9 cellular contexts compared by ENCODE assay signal in genomic region chr2:230751062-230751461, GRCh38. TPM values are rescaled to one million over a fixed set of nuclear protein-coding genes. Genes with fewer than 3 reads are reported as not detected.
DNase-seq lines count a peak whose midpoint lies in the region; ATAC-seq lines count a peak whose summit lies in the region.
"Had no signal": no experiment of that assay in that cellular context is flagged by ENCODE, and none has a peak within 500 bp of the region (broad histone marks: within the 10 kb centered on the region; RNA-seq: fewer than 3 reads in every experiment).

No MANE protein-coding gene starts in this region.

- no peaks in the 10 kb centered on the region for H3K27me3 Mint-ChIP-seq in activated T-helper 2 cell treated with anti-CD3 and anti-CD28 coated beads, Interferon-gamma antibody, Interleukin-2, Interleukin-4, amounts not matched to agents 10 μg/mL and 5 μg/mL and 100 μg/mL, durations not matched to agents 14 hours and 24 hours and 36 hours (ENCODE audit: low read depth)

- DNase-seq in GM03348 (ENCODE audit: low spot score) (peak; percentile 50), kidney glomerular epithelial cell (lab: John Stamatoyannopoulos, UW) (peak; percentile 16), mucosa of gallbladder (ENCODE audit: low spot score) (no peak), COR-L47 (lab: John Stamatoyannopoulos, UW) (no peak)
- no peak for DNase-seq in activated T-helper 2 cell treated with anti-CD3 and anti-CD28 coated beads, Interferon-gamma antibody, Interleukin-2, Interleukin-4, amounts not matched to agents 10 μg/mL and 5 μg/mL and 100 μg/mL, durations not matched to agents 14 hours and 24 hours and 36 hours (ENCODE audit: low spot score)
- no peak for DNase-seq in NK-92 treated with Interleukin-12 subunit alpha and Interleukin-12 subunit beta, amount 100 ng/mL, for 24 hours (lab: John Stamatoyannopoulos, UW)
- no peak for DNase-seq in activated CD8-positive, alpha-beta memory T cell treated with anti-CD3 and anti-CD28 coated beads, Interleukin-2, amount 50 U/mL, for 48 hours
- DNase-seq: Kasumi-1 had no signal

- intact Hi-C loops in activated T-helper 2 cell treated with anti-CD3 and anti-CD28 coated beads, Interferon-gamma antibody, Interleukin-2, Interleukin-4, amounts not matched to agents 10 μg/mL and 5 μg/mL and 100 μg/mL, durations not matched to agents 14 hours and 24 hours and 36 hours (cut with micrococcal nuclease) = loop anchor here (1.0 to 2.0 kb wide), 3 partner anchors 18 to 43 kb away; no protein-coding TSS in a partner anchor

- peaks cover 65% of the 10 kb centered on the region for H3K36me3 Mint-ChIP-seq in activated T-helper 2 cell treated with anti-CD3 and anti-CD28 coated beads, Interferon-gamma antibody, Interleukin-2, Interleukin-4, amounts not matched to agents 10 μg/mL and 5 μg/mL and 100 μg/mL, durations not matched to agents 14 hours and 24 hours and 36 hours (ENCODE audit: low read depth)

- no peak overlapping the region for H3K4me3 Mint-ChIP-seq in activated T-helper 2 cell treated with anti-CD3 and anti-CD28 coated beads, Interferon-gamma antibody, Interleukin-2, Interleukin-4, amounts not matched to agents 10 μg/mL and 5 μg/mL and 100 μg/mL, durations not matched to agents 14 hours and 24 hours and 36 hours (ENCODE audit: low read depth)

- H3K4me1 Mint-ChIP-seq in activated T-helper 2 cell treated with anti-CD3 and anti-CD28 coated beads, Interferon-gamma antibody, Interleukin-2, Interleukin-4, amounts not matched to agents 10 μg/mL and 5 μg/mL and 100 μg/mL, durations not matched to agents 14 hours and 24 hours and 36 hours (ENCODE audit: low read depth) = peaks cover 70% of the 10 kb centered on the region

- peak; percentile 81 for ATAC-seq in HG02610 (IDR thresholded peaks at IDR 0.05; ENCODE audit: unreplicated experiment)

- peak overlapping the region; percentile 77 for H3K27ac Mint-ChIP-seq in activated T-helper 2 cell treated with anti-CD3 and anti-CD28 coated beads, Interferon-gamma antibody, Interleukin-2, Interleukin-4, amounts not matched to agents 10 μg/mL and 5 μg/mL and 100 μg/mL, durations not matched to agents 14 hours and 24 hours and 36 hours

- H3K9me3 Mint-ChIP-seq in activated T-helper 2 cell treated with anti-CD3 and anti-CD28 coated beads, Interferon-gamma antibody, Interleukin-2, Interleukin-4, amounts not matched to agents 10 μg/mL and 5 μg/mL and 100 μg/mL, durations not matched to agents 14 hours and 24 hours and 36 hours = no peaks in the 10 kb centered on the region

RNA-seq across cellular contexts. Expression of gene CAB39, which starts 38.4 kb away (rescaled TPM):
- 173 and 176 TPM in 2 replicates for total RNA-seq in activated T-helper 2 cell treated with anti-CD3 and anti-CD28 coated beads, Interferon-gamma antibody, Interleukin-2, Interleukin-4, amounts not matched to agents 10 μg/mL and 5 μg/mL and 100 μg/mL, durations not matched to agents 14 hours and 24 hours and 36 hours
- 73.8 TPM for total RNA-seq in mucosa of gallbladder

Comparison
In these comparisons a context has a peak if more than half of its experiments do, and no peak if none do; other contexts are left out.
1. DNase-seq: peak in GM03348 (single experiment) and kidney glomerular epithelial cell (single experiment); none in activated T-helper 2 cell treated with anti-CD3 and anti-CD28 coated beads, Interferon-gamma antibody, Interleukin-2, Interleukin-4, amounts not matched to agents 10 μg/mL and 5 μg/mL and 100 μg/mL, durations not matched to agents 14 hours and 24 hours and 36 hours (single experiment), mucosa of gallbladder (single experiment), NK-92 treated with Interleukin-12 subunit alpha and Interleukin-12 subunit beta, amount 100 ng/mL, for 24 hours (single experiment), activated CD8-positive, alpha-beta memory T cell treated with anti-CD3 and anti-CD28 coated beads, Interleukin-2, amount 50 U/mL, for 48 hours (single experiment) and COR-L47 (single experiment).